In the genomic region with DNA sequence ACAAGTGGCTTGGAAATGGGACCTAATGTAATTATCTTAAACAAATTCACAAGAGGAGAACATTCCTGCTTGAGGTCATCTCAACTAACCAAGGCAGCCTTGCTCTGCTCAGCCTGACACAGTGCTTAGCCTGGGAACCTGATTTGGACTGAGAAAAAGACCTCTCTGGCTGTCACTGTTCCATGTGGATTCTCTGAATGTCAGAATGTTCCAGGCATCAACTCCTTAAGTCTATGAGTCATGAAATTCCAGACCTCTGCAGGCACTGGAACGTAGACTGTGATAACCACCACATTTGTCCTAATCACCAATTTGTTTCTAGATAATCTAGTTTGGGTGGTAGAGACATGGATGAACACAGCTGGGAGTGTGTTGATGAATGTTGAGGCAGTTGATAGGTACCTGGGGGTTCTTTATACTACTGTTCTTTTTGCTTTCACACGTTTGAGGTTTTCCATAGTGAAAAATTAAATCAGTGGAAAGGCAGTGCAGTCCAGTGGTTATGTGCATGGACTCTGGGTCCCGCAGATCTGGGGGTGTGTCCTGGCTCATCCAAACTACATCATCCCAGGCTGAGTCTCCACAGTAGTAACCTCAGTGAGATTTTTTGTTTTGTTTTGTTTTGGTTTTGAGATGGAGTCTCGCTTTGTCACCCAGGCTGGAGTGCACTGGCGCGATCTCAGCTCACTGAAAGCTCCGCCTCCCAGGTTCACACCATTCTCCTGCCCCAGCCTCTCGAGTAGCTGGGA, we compare ENCODE assay signal across 13 cellular contexts.
DNase-seq lines count a peak whose midpoint lies in the region; TF ChIP-seq lines count a peak whose summit lies in the region.
"Had no signal": no experiment of that assay in that cellular context is flagged by ENCODE, and none has a peak within 500 bp of the region (broad histone marks: within the 10 kb centered on the region; RNA-seq: fewer than 3 reads in every experiment).

No MANE protein-coding gene starts in this region.

- TF ChIP-seq CTCF in SK-N-SH (IDR thresholded peaks at IDR 0.05) (no peak), neural progenitor cell (IDR thresholded peaks at IDR 0.05) (no peak)

- POLR2A ChIA-PET in SK-N-SH (lab: Yijun Ruan, JAX) = no interaction called here

- H3K9ac ChIP-seq in SK-N-SH (no peak overlapping the region), neural progenitor cell (no peak overlapping the region)

- H3K4me2 ChIP-seq in SK-N-SH (no peak overlapping the region), neural progenitor cell (no peak overlapping the region)

- CTCF ChIA-PET in SK-N-SH (lab: Yijun Ruan, JAX) = no interaction called here

- H4K20me1 ChIP-seq in SK-N-SH (ENCODE audit: insufficient read depth) = no peaks in the 10 kb centered on the region
- H4K20me1 ChIP-seq in neural progenitor cell (ENCODE audit: low read depth) = no peaks in the 10 kb centered on the region

- no peak overlapping the region for H3K27ac Mint-ChIP-seq in neural progenitor cell
- H3K27ac Mint-ChIP-seq: activated T-cell treated with anti-CD3 and anti-CD28 coated beads, Interleukin-2, amount 50 U/mL, for 72 hours had no signal

- no peak overlapping the region for H2AFZ ChIP-seq in SK-N-SH (ENCODE audit: low read depth)
- H2AFZ ChIP-seq in neural progenitor cell (replicated peaks) = peak overlapping the region; percentile 38

- H3K27ac ChIP-seq in SK-N-SH (ENCODE audit: low read depth in 2 of 2, low read length in 1 of 2) (peak overlapping the region in 1 of 2 experiments; percentile 22; a peak in 1 of 4 replicates), neural progenitor cell (no peak overlapping the region)
- H3K27ac ChIP-seq: transverse colon had no signal

- no peak overlapping the region for H3K4me3 Mint-ChIP-seq in neural progenitor cell
- H3K4me3 Mint-ChIP-seq: activated T-cell treated with anti-CD3 and anti-CD28 coated beads, Interleukin-2, amount 50 U/mL, for 72 hours had no signal

- H3K9me3 Mint-ChIP-seq in neural progenitor cell = peaks cover 7% of the 10 kb centered on the region
- H3K9me3 Mint-ChIP-seq: activated T-cell treated with anti-CD3 and anti-CD28 coated beads, Interleukin-2, amount 50 U/mL, for 72 hours had no signal

- H3F3A ChIP-seq in SK-N-SH (replicated peaks; ENCODE audit: insufficient read depth) = no peaks in the 10 kb centered on the region
- H3F3A ChIP-seq in neural progenitor cell (ENCODE audit: low read depth) = peaks cover 3% of the 10 kb centered on the region

- H3K36me3 ChIP-seq in SK-N-SH (replicated peaks in 1 of 2; ENCODE audit: control insufficient read depth in 1 of 2, insufficient read depth in 2 of 2, low read length in 1 of 2) (no peaks in the 10 kb centered on the region), neural progenitor cell (no peaks in the 10 kb centered on the region)
- H3K36me3 ChIP-seq: transverse colon had no signal

- H3K4me1 ChIP-seq in SK-N-SH (ENCODE audit: control insufficient read depth in 1 of 2, insufficient read depth in 2 of 2, low read depth in 1 of 2, low read length in 1 of 2) (no peaks in the 10 kb centered on the region), neural progenitor cell (peaks cover 6% of the 10 kb centered on the region)

- H3K27me3 ChIP-seq in SK-N-SH (ENCODE audit: insufficient read depth) = no peaks in the 10 kb centered on the region
- H3K27me3 ChIP-seq in neural progenitor cell = no peaks in the 10 kb centered on the region
- H3K27me3 ChIP-seq: transverse colon had no signal

- TF ChIP-seq RAD21 in SK-N-SH (IDR thresholded peaks at IDR 0.05; ENCODE audit: low read length) = no peak

- peaks cover 14% of the 10 kb centered on the region for H3K27me3 Mint-ChIP-seq in neural progenitor cell (ENCODE audit: insufficient read depth, low read depth)

- no peak overlapping the region for H3K4me3 ChIP-seq in SK-N-SH (ENCODE audit: low read depth in 2 of 2, low read length in 1 of 2)
- H3K4me3 ChIP-seq in neural progenitor cell = no peak overlapping the region
- H3K4me3 ChIP-seq: transverse colon had no signal

- no peaks in the 10 kb centered on the region for H3K36me3 Mint-ChIP-seq in neural progenitor cell

- H3K9me2 ChIP-seq in SK-N-SH = no peaks in the 10 kb centered on the region

- TF ChIP-seq EP300 in SK-N-SH (IDR thresholded peaks at IDR 0.05; ENCODE audit: borderline replicate concordance in 1 of 2, low read depth in 1 of 2, low read length in 1 of 2) = no peak

- peaks cover 24% of the 10 kb centered on the region for H3K4me1 Mint-ChIP-seq in neural progenitor cell

- H3K79me2 ChIP-seq in SK-N-SH (ENCODE audit: insufficient read depth) (no peaks in the 10 kb centered on the region), neural progenitor cell (ENCODE audit: low read depth) (no peaks in the 10 kb centered on the region)

- H3K9me3 ChIP-seq in SK-N-SH (no peaks in the 10 kb centered on the region), neural progenitor cell (ENCODE audit: low read depth) (no peaks in the 10 kb centered on the region)
- H3K9me3 ChIP-seq: transverse colon had no signal

- peak; percentile 55 for DNase-seq in Daoy (ENCODE audit: low read depth)
- DNase-seq in SK-N-SH = no peak
- peak; percentile 57 for DNase-seq in fibroblast of peridontal ligament (ENCODE audit: extremely low read depth)
- no peak for DNase-seq in neural progenitor cell (ENCODE audit: low spot score)
- no peak for DNase-seq in DMS79 treated with DMSO at 0.1 percent for 48 hours (lab: John Stamatoyannopoulos, UW)
- DNase-seq in UCSD-AML1 (lab: John Stamatoyannopoulos, UW; ENCODE audit: unreplicated experiment) = no peak
- DNase-seq in activated T-cell treated with anti-CD3 and anti-CD28 coated beads, Interleukin-2, amount 50 U/mL, for 48 hours = no peak
- no peak for DNase-seq in NCI-H1417 (lab: John Stamatoyannopoulos, UW)
- DNase-seq: activated T-cell treated with anti-CD3 and anti-CD28 coated beads, Interleukin-2, amount 50 U/mL, for 72 hours; hypothalamus; NCI-H446 treated with DMSO at 0.1 percent for 48 hours; RPMI8226; transverse colon had no signal

- 65% methylated on average over 8 of the region's 8 CpGs for WGBS in SK-N-SH (ENCODE audit: low lambda C conversion rate)

TF ChIP-seq in SK-N-SH, 30 proteins besides CTCF, POLR2A, EP300 and RAD21 (continues in another document):
- TF ChIP-seq FOXM1 (IDR thresholded peaks at IDR 0.05; ENCODE audit: low read depth) (no peak), FOSL2 (IDR thresholded peaks at IDR 0.05; ENCODE audit: borderline replicate concordance, low read depth) (peak; percentile 12; the same call in 1 of the 2 replicates), NRF1 (IDR thresholded peaks at IDR 0.05; ENCODE audit: low read depth, low read length) (no peak), TCF12 (IDR thresholded peaks at IDR 0.05) (peak; percentile 28), CHD2 (IDR thresholded peaks at IDR 0.05; ENCODE audit: low read length, partially characterized antibody) (no peak), GABPA (IDR thresholded peaks at IDR 0.05; ENCODE audit: low read depth) (no peak), EZH2phosphoT487 (IDR thresholded peaks at IDR 0.05; ENCODE audit: borderline replicate concordance, low read depth) (no peak), RCOR1 (IDR thresholded peaks at IDR 0.05; ENCODE audit: low read length) (0 out of 2 replicates have a peak, but pooled peaks have one; percentile 10), USF1 (IDR thresholded peaks at IDR 0.05; ENCODE audit: borderline replicate concordance, low read depth) (no peak), RFX5 (IDR thresholded peaks at IDR 0.05; ENCODE audit: low read length) (no peak), SIN3A (IDR thresholded peaks at IDR 0.05; ENCODE audit: borderline replicate concordance, low read depth, low read length) (no peak), RXRA (IDR thresholded peaks at IDR 0.05; ENCODE audit: borderline replicate concordance, low read depth) (no peak)
- TF ChIP-seq, protein P1, sequence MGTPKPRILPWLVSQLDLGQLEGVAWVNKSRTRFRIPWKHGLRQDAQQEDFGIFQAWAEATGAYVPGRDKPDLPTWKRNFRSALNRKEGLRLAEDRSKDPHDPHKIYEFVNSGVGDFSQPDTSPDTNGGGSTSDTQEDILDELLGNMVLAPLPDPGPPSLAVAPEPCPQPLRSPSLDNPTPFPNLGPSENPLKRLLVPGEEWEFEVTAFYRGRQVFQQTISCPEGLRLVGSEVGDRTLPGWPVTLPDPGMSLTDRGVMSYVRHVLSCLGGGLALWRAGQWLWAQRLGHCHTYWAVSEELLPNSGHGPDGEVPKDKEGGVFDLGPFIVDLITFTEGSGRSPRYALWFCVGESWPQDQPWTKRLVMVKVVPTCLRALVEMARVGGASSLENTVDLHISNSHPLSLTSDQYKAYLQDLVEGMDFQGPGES (IDR thresholded peaks at IDR 0.05; ENCODE audit: low read depth, low read length) = no peak
- TF ChIP-seq, protein P2, sequence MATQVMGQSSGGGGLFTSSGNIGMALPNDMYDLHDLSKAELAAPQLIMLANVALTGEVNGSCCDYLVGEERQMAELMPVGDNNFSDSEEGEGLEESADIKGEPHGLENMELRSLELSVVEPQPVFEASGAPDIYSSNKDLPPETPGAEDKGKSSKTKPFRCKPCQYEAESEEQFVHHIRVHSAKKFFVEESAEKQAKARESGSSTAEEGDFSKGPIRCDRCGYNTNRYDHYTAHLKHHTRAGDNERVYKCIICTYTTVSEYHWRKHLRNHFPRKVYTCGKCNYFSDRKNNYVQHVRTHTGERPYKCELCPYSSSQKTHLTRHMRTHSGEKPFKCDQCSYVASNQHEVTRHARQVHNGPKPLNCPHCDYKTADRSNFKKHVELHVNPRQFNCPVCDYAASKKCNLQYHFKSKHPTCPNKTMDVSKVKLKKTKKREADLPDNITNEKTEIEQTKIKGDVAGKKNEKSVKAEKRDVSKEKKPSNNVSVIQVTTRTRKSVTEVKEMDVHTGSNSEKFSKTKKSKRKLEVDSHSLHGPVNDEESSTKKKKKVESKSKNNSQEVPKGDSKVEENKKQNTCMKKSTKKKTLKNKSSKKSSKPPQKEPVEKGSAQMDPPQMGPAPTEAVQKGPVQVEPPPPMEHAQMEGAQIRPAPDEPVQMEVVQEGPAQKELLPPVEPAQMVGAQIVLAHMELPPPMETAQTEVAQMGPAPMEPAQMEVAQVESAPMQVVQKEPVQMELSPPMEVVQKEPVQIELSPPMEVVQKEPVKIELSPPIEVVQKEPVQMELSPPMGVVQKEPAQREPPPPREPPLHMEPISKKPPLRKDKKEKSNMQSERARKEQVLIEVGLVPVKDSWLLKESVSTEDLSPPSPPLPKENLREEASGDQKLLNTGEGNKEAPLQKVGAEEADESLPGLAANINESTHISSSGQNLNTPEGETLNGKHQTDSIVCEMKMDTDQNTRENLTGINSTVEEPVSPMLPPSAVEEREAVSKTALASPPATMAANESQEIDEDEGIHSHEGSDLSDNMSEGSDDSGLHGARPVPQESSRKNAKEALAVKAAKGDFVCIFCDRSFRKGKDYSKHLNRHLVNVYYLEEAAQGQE (IDR thresholded peaks at IDR 0.05; ENCODE audit: low read depth, low read length) = no peak

Comparison
In these comparisons a context has a peak if more than half of its experiments do, and no peak if none do; other contexts are left out.
1. DNase-seq: peak in Daoy (single experiment) and fibroblast of peridontal ligament (single experiment); none in SK-N-SH (single experiment), neural progenitor cell (single experiment), DMS79 treated with DMSO at 0.1 percent for 48 hours (single experiment), UCSD-AML1 (single experiment), activated T-cell treated with anti-CD3 and anti-CD28 coated beads, Interleukin-2, amount 50 U/mL, for 48 hours (0 of 2) and NCI-H1417 (0 of 3).